In genomic region chrX:119984652-119985051, GRCh38 we compare ENCODE assay signal across 33 cellular contexts. TPM values are rescaled to one million over a fixed set of nuclear protein-coding genes. Genes with fewer than 3 reads are reported as not detected.
A peak's percentile ranks its signal among the peaks of the same experiment; 100 is the strongest.
DNase-seq lines count a peak whose midpoint lies in the region; ATAC-seq and TF ChIP-seq lines count a peak whose summit lies in the region.
"Had no signal": no experiment of that assay in that cellular context is flagged by ENCODE, and none has a peak within 500 bp of the region (broad histone marks: within the 10 kb centered on the region; RNA-seq: fewer than 3 reads in every experiment).

No MANE protein-coding gene starts in this region.

- no peak for ATAC-seq in GM21515 (IDR thresholded peaks at IDR 0.05; ENCODE audit: unreplicated experiment)
- ATAC-seq: effector memory CD8-positive, alpha-beta T cell; natural killer cell; sciatic nerve had no signal

- H3K36me3 Mint-ChIP-seq in endothelial cell (ENCODE audit: low read depth, unreplicated experiment), result no peaks in the 10 kb centered on the region
- H3K36me3 Mint-ChIP-seq: CD14-positive monocyte, natural killer cell had no signal

- TF ChIP-seq CTCF in C4-2B (conservative IDR thresholded peaks at IDR 0.05) (no peak), LNCaP clone FGC (IDR thresholded peaks at IDR 0.05; ENCODE audit: control insufficient read depth, extremely low read depth, insufficient read depth) (no peak), endothelial cell (IDR thresholded peaks at IDR 0.05; ENCODE audit: unreplicated experiment) (no peak)

- H3K4me3 Mint-ChIP-seq in endothelial cell (ENCODE audit: unreplicated experiment), result no peak overlapping the region
- H3K4me3 Mint-ChIP-seq: activated naive CD4-positive, alpha-beta T cell treated with anti-CD3 and anti-CD28 coated beads for 36 hours; activated T-helper 1 cell treated with anti-CD3 and anti-CD28 coated beads, Interleukin-12 subunit alpha, Interleukin-12 subunit beta, Interleukin-2, Interleukin-4 antibody, amounts not matched to agents 30 ng/mL and 10 ng/mL and 1 ng/mL, durations not matched to agents 14 hours and 24 hours and 36 hours; CD14-positive monocyte; effector memory CD8-positive, alpha-beta T cell; natural killer cell; stimulated activated naive CD8-positive, alpha-beta T cell treated with anti-CD3 and anti-CD28 coated beads, Interleukin-15, Interleukin-2, amounts not matched to agents 100 ng/mL and 50 ng/mL, for 24 hours had no signal

- peak; percentile 44 for DNase-seq in NCI-H1092 treated with DMSO at 0.1 percent for 48 hours (lab: John Stamatoyannopoulos, UW)
- DNase-seq in NCI-H1092 (lab: John Stamatoyannopoulos, UW), result no peak
- peak; percentile 82 for DNase-seq in LNCaP clone FGC (ENCODE audit: low read depth)
- DNase-seq in NCI-H82 treated with DMSO at 0.1 percent for 48 hours (lab: John Stamatoyannopoulos, UW; ENCODE audit: unreplicated experiment), result peak; percentile 78
- no peak for DNase-seq in endothelial cell (ENCODE audit: low spot score)
- DNase-seq in NOMO-1 (lab: John Stamatoyannopoulos, UW; ENCODE audit: unreplicated experiment in 2 of 2), result no peak
- DNase-seq: 8988T; activated CD4-positive, alpha-beta T cell treated with anti-CD3 and anti-CD28 coated beads, Interleukin-2, amount 50 U/mL, for 4 hours; activated naive CD4-positive, alpha-beta T cell treated with anti-CD3 and anti-CD28 coated beads for 36 hours; central memory CD4-positive, alpha-beta T cell; cortex of kidney; effector memory CD8-positive, alpha-beta T cell; erythroblast; HCEC 1CT; hypothalamus; natural killer cell; NCI-H526; nucleus accumbens; stimulated activated CD8-positive, alpha-beta memory T cell treated with anti-CD3 and anti-CD28 coated beads, Interleukin-4, amount 100 ng/mL, for 48 hours; T-helper 1 cell; testis; uterus had no signal

- no peak overlapping the region for H3K27ac Mint-ChIP-seq in endothelial cell (ENCODE audit: unreplicated experiment)
- H3K27ac Mint-ChIP-seq: activated naive CD4-positive, alpha-beta T cell treated with anti-CD3 and anti-CD28 coated beads for 36 hours; activated T-helper 1 cell treated with anti-CD3 and anti-CD28 coated beads, Interleukin-12 subunit alpha, Interleukin-12 subunit beta, Interleukin-2, Interleukin-4 antibody, amounts not matched to agents 30 ng/mL and 10 ng/mL and 1 ng/mL, durations not matched to agents 14 hours and 24 hours and 36 hours; CD14-positive monocyte; effector memory CD8-positive, alpha-beta T cell; natural killer cell; stimulated activated naive CD8-positive, alpha-beta T cell treated with anti-CD3 and anti-CD28 coated beads, Interleukin-15, Interleukin-2, amounts not matched to agents 100 ng/mL and 50 ng/mL, for 24 hours had no signal

- H3K9me3 Mint-ChIP-seq in endothelial cell (ENCODE audit: unreplicated experiment), result no peaks in the 10 kb centered on the region
- H3K9me3 Mint-ChIP-seq: activated naive CD4-positive, alpha-beta T cell treated with anti-CD3 and anti-CD28 coated beads for 36 hours; activated T-helper 1 cell treated with anti-CD3 and anti-CD28 coated beads, Interleukin-12 subunit alpha, Interleukin-12 subunit beta, Interleukin-2, Interleukin-4 antibody, amounts not matched to agents 30 ng/mL and 10 ng/mL and 1 ng/mL, durations not matched to agents 14 hours and 24 hours and 36 hours; effector memory CD8-positive, alpha-beta T cell; natural killer cell; stimulated activated naive CD8-positive, alpha-beta T cell treated with anti-CD3 and anti-CD28 coated beads, Interleukin-15, Interleukin-2, amounts not matched to agents 100 ng/mL and 50 ng/mL, for 24 hours had no signal

- H3K27ac ChIP-seq in C4-2B, result peak overlapping the region; percentile 82; the same call in 1 of the 2 replicates
- H3K27ac ChIP-seq: HL-60, KMS-11, prostate gland, RWPE1, testis, uterus had no signal

- no peaks in the 10 kb centered on the region for H3K27me3 Mint-ChIP-seq in endothelial cell (ENCODE audit: unreplicated experiment)

- no peaks in the 10 kb centered on the region for H3K4me1 Mint-ChIP-seq in endothelial cell (ENCODE audit: unreplicated experiment)
- H3K4me1 Mint-ChIP-seq: natural killer cell had no signal

- peak overlapping the region; percentile 18; the same call in 1 of the 2 replicates for H3K4me3 ChIP-seq in LNCaP clone FGC (ENCODE audit: low read depth, low read length)
- H3K4me3 ChIP-seq: lung, prostate gland, testis, uterus had no signal

RNA-seq across cellular contexts. Expression of gene NKAP, which starts 41.1 kb away (rescaled TPM):
- 7.5 TPM for total RNA-seq in endothelial cell (ENCODE audit: unreplicated experiment)

Comparison
In these comparisons a context has a peak if more than half of its experiments do, and no peak if none do; other contexts are left out.
1. DNase-seq: peak in NCI-H1092 treated with DMSO at 0.1 percent for 48 hours (single experiment), LNCaP clone FGC (single experiment) and NCI-H82 treated with DMSO at 0.1 percent for 48 hours (single experiment); none in NCI-H1092 (single experiment), endothelial cell (single experiment) and NOMO-1 (0 of 2).